ENCODE assay signal across 1 cellular context in the genomic region with DNA sequence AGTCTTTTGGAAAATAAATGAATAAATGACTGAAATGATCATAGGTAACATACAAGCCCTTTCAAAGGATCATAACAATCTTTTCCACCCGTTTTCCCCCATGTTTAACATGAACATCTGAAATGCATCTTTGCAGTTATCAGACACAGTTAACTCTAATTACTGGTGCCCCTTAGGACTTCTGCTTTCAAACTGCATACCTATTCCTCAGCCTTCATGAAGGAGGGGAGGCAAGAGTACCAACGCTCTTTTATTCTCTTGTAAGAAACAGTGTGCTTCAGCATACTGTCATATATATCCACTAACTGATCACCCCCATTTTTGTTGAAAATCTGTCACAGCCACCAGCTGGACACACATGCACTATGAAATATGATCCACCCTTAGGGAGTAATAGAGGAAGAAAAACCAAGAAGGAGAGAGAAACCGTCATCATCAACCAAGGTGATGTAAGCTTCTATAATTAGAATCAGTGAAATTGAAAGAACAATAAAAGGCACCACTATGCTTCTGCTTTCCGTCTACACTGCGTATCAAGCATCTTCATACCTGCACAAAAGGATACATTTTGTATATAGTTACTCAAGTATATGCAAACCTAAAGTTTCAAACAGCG.
TF ChIP-seq lines count a peak whose summit lies in the region.

No MANE protein-coding gene starts in this region.

TF ChIP-seq in WTC11, 78 proteins besides CTCF, POLR2A, EP300 and RAD21 (continued from another document):
- TF ChIP-seq CDX4 (CRISPR knock-in tag; IDR thresholded peaks at IDR 0.05; ENCODE audit: borderline replicate concordance): no peak
- TF ChIP-seq RORB (CRISPR knock-in tag; IDR thresholded peaks at IDR 0.05): no peak
- no peak for TF ChIP-seq ZNF232 (CRISPR knock-in tag; IDR thresholded peaks at IDR 0.05)
- no peak for TF ChIP-seq NFATC4 (CRISPR knock-in tag; IDR thresholded peaks at IDR 0.05)
